14 cellular contexts compared by ENCODE assay signal in the genomic region with DNA sequence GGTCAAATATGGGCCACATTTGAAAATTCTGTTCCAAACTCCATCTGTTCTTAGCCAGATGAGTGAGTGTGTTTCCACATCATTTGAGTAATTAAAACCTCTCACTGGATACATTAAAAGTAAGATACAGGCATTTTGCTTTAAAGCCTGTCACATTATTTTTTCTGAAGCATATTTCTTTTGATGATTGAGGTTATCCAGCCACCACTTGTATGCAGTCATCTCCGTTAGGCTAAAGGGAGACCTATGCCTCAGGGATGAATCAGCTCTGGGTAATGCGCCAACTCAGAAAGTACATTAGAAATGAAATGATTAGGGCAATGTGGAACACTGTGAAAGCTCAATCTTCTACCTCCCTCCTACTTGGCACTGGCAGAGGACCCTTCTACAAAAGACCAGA.
A peak's percentile ranks its signal among the peaks of the same experiment; 100 is the strongest.
DNase-seq lines count a peak whose midpoint lies in the region; TF ChIP-seq lines count a peak whose summit lies in the region.
"Had no signal": no experiment of that assay in that cellular context is flagged by ENCODE, and none has a peak within 500 bp of the region (broad histone marks: within the 10 kb centered on the region; RNA-seq: fewer than 3 reads in every experiment).

No MANE protein-coding gene starts in this region.

- H3K27me3 Mint-ChIP-seq in progenitor cell of endocrine pancreas = peaks cover 8% of the 10 kb centered on the region

- peak; percentile 91 for DNase-seq in AG10803 (ENCODE audit: low read depth)
- DNase-seq in M059J (ENCODE audit: low read depth) = peak; percentile 98
- DNase-seq in astrocyte of the spinal cord (ENCODE audit: low read depth, low spot score) = peak; percentile 95
- DNase-seq in kidney glomerular epithelial cell (lab: John Stamatoyannopoulos, UW) = peak; percentile 21
- no peak for DNase-seq in progenitor cell of endocrine pancreas (ENCODE audit: low spot score, unreplicated experiment)
- no peak for DNase-seq in NK-92 treated with Interleukin-12 subunit alpha and Interleukin-12 subunit beta, amount 100 ng/mL, for 24 hours (lab: John Stamatoyannopoulos, UW)
- DNase-seq in ascending aorta (ENCODE audit: low spot score in 2 of 2) = no peak
- DNase-seq in hepatocyte (ENCODE audit: low spot score) = no peak
- DNase-seq: CD4-positive, alpha-beta T cell; hippocampal formation; NCI-H187 treated with DMSO at 0.1 percent for 48 hours; RPMI8226 had no signal

- in situ Hi-C loops in astrocyte of the spinal cord (cut with HindIII; ENCODE audit: low sequenced_read_pairs) = no loop called here

- no peak overlapping the region for H2AFZ ChIP-seq in hepatocyte

- H3K27ac Mint-ChIP-seq in progenitor cell of endocrine pancreas = no peak overlapping the region
- H3K27ac Mint-ChIP-seq: CD4-positive, alpha-beta T cell; stimulated activated memory B cell treated with anti-CD40 and anti-IgM and Interleukin-4, amounts not matched to agents 10 μg/mL and 1 μg/mL and 100 μg/mL, for 72 hours had no signal

- intact Hi-C loops in ascending aorta (cut with DNase I) = loop anchor here (10.0 kb wide), 1 partner anchor 365 kb away; the partner anchor contains the start of gene JAG1

- H3K9me3 Mint-ChIP-seq in progenitor cell of endocrine pancreas (ENCODE audit: low read depth) = no peaks in the 10 kb centered on the region
- H3K9me3 Mint-ChIP-seq: CD4-positive, alpha-beta T cell had no signal

- peaks cover 4 to 26% of the 10 kb centered on the region in 2 donors for H3K4me1 ChIP-seq in ascending aorta
- H3K4me1 ChIP-seq in hepatocyte (ENCODE audit: insufficient read depth) = peaks cover 10% of the 10 kb centered on the region

- WGBS in hepatocyte (ENCODE audit: low lambda C conversion rate, missing lambda C conversion rate) = 69% methylated on average over 2 of the region's 2 CpGs

- TF ChIP-seq CTCF in AG10803 (conservative IDR thresholded peaks at IDR 0.05; ENCODE audit: low read length) = no peak
- TF ChIP-seq CTCF in astrocyte of the spinal cord (IDR thresholded peaks at IDR 0.05; ENCODE audit: low read depth, low read length) = no peak
- no peak for TF ChIP-seq CTCF in progenitor cell of endocrine pancreas (IDR thresholded peaks at IDR 0.05; ENCODE audit: unreplicated experiment)
- TF ChIP-seq CTCF in ascending aorta (IDR thresholded peaks at IDR 0.05) = no peak
- TF ChIP-seq CTCF in hepatocyte (IDR thresholded peaks at IDR 0.05; ENCODE audit: poor library complexity) = no peak

- no peaks in the 10 kb centered on the region for H3K36me3 Mint-ChIP-seq in progenitor cell of endocrine pancreas (ENCODE audit: insufficient read depth)
- H3K36me3 Mint-ChIP-seq: stimulated activated memory B cell treated with anti-CD40 and anti-IgM and Interleukin-4, amounts not matched to agents 10 μg/mL and 1 μg/mL and 100 μg/mL, for 72 hours had no signal

- no peaks in the 10 kb centered on the region for H3K79me2 ChIP-seq in hepatocyte

- no peak overlapping the region for H3K4me3 Mint-ChIP-seq in progenitor cell of endocrine pancreas (ENCODE audit: low read depth)
- H3K4me3 Mint-ChIP-seq: CD4-positive, alpha-beta T cell; stimulated activated memory B cell treated with anti-CD40 and anti-IgM and Interleukin-4, amounts not matched to agents 10 μg/mL and 1 μg/mL and 100 μg/mL, for 72 hours had no signal

- H3K36me3 ChIP-seq in ascending aorta (no peaks in the 10 kb centered on the region), hepatocyte (replicated peaks; ENCODE audit: insufficient read depth, low read depth) (no peaks in the 10 kb centered on the region)

- peaks cover 10% of the 10 kb centered on the region for H3K4me1 Mint-ChIP-seq in progenitor cell of endocrine pancreas (ENCODE audit: low read depth)
- H3K4me1 Mint-ChIP-seq: stimulated activated memory B cell treated with anti-CD40 and anti-IgM and Interleukin-4, amounts not matched to agents 10 μg/mL and 1 μg/mL and 100 μg/mL, for 72 hours had no signal

- no peaks in the 10 kb centered on the region for H3K27me3 ChIP-seq in ascending aorta
- H3K27me3 ChIP-seq in hepatocyte = no peaks in the 10 kb centered on the region

- H3K9me3 ChIP-seq in ascending aorta (no peaks in the 10 kb centered on the region), hepatocyte (ENCODE audit: low read depth) (no peaks in the 10 kb centered on the region)

- no peak overlapping the region for H3K4me2 ChIP-seq in hepatocyte

- H3K4me3 ChIP-seq in AG10803 (ENCODE audit: low read length) (no peak overlapping the region), astrocyte of the spinal cord (ENCODE audit: low read depth, low read length) (no peak overlapping the region), ascending aorta (no peak overlapping the region), hepatocyte (no peak overlapping the region)

- H3K27ac ChIP-seq in ascending aorta = no peak overlapping the region
- no peak overlapping the region for H3K27ac ChIP-seq in hepatocyte
- H3K27ac ChIP-seq: HL-60 had no signal

- H4K20me1 ChIP-seq in hepatocyte (ENCODE audit: insufficient read depth, poor library complexity, severe bottlenecking) = no peaks in the 10 kb centered on the region

- H3K9me2 ChIP-seq in hepatocyte (replicated peaks; ENCODE audit: insufficient read depth) = no peaks in the 10 kb centered on the region

Comparison
In these comparisons a context has a peak if more than half of its experiments do, and no peak if none do; other contexts are left out.
1. DNase-seq: peak in AG10803 (single experiment), M059J (single experiment), astrocyte of the spinal cord (single experiment) and kidney glomerular epithelial cell (single experiment); none in progenitor cell of endocrine pancreas (single experiment), NK-92 treated with Interleukin-12 subunit alpha and Interleukin-12 subunit beta, amount 100 ng/mL, for 24 hours (single experiment), ascending aorta (0 of 2) and hepatocyte (single experiment).